Comparison of ENCODE assay signal across 8 cellular contexts in the genomic region with DNA sequence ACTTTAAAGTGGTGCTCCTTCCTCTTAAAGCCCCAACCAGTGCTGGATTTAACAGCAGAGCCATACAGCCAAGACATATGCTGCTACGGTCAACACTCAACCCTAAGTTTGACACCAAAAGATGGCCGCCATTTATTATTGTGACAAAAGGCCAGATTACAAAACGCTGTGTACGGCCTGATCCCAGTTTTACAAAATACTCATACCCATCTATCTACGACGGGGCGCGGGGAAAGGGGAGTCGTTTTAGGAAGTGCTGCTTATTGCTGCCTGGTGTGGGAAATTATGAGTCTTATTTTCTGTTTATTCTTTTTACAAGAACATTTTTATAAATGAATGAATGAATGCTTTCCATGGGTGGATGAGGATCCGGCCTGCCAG. TPM values are rescaled to one million over a fixed set of nuclear protein-coding genes. Genes with fewer than 3 reads are reported as not detected.
DNase-seq lines count a peak whose midpoint lies in the region; ATAC-seq and TF ChIP-seq lines count a peak whose summit lies in the region.

No MANE protein-coding gene starts in this region.

- H3K27me3 ChIP-seq in heart left ventricle (peaks cover 0 to 4% (median 0%) of the 10 kb centered on the region in 9 donors), skeletal muscle tissue (ENCODE audit: control insufficient read depth in 3 of 3, insufficient read depth in 3 of 3, low read length in 3 of 3) (no peaks in the 10 kb centered on the region)

- no peak for TF ChIP-seq POLR2A in heart left ventricle (IDR thresholded peaks at IDR 0.05)

- H3K4me3 ChIP-seq in heart left ventricle (peak overlapping the region; percentile 53 to 98 (median 84)), SK-N-MC (peak overlapping the region; percentile 76), fibroblast of villous mesenchyme (ENCODE audit: low read depth, low read length) (peak overlapping the region; percentile 72), skeletal muscle tissue (ENCODE audit: low read length in 3 of 3) (peak overlapping the region; percentile 68 to 77 (median 73))

- no peak for ATAC-seq in heart left ventricle
- ATAC-seq in HG03196 (IDR thresholded peaks at IDR 0.05; ENCODE audit: unreplicated experiment), result no peak

- 27 to 35% (median 35%) methylated on average over 10 of the region's 10 CpGs for WGBS in heart left ventricle, 4 donors

- TF ChIP-seq CTCF in heart left ventricle (IDR thresholded peaks at IDR 0.05), result no peak
- TF ChIP-seq CTCF in fibroblast of villous mesenchyme (IDR thresholded peaks at IDR 0.05; ENCODE audit: insufficient read depth, low read depth, low read length), result no peak

- DNase-seq in heart left ventricle (no peak), cardiac septum (ENCODE audit: low spot score) (no peak), SK-N-MC (ENCODE audit: low read depth, low spot score) (no peak), fibroblast of villous mesenchyme (ENCODE audit: low read depth) (peak; percentile 9), HuH-7.5 (ENCODE audit: low spot score) (no peak), T1000 (lab: John Stamatoyannopoulos, UW) (no peak)

- H3K9ac ChIP-seq in SK-N-MC (ENCODE audit: insufficient read length), result peak overlapping the region; percentile 76
- peak overlapping the region in 2 of 3 donors; percentile 68 to 82 for H3K9ac ChIP-seq in skeletal muscle tissue (ENCODE audit: low read depth in 1 of 3, low read length in 3 of 3)

- intact Hi-C loops in heart left ventricle (cut with DNase I), result loop anchor here in 9 of 10 donors (2.0 to 10.0 kb wide), 7 partner anchors 82 to 302 kb away; a partner anchor contains a TSS
- intact Hi-C loops in cardiac septum (cut with DNase I), result loop anchor here (2.0 kb wide), 2 partner anchors 26 to 86 kb away; no protein-coding TSS in a partner anchor

- peak overlapping the region; percentile 75 to 95 (median 90) for H3K27ac ChIP-seq in heart left ventricle
- peak overlapping the region; percentile 45; the same call in 1 of the 2 replicates for H3K27ac ChIP-seq in SK-N-MC
- peak overlapping the region; percentile 50 for H3K27ac ChIP-seq in skeletal muscle tissue (ENCODE audit: low read depth, low read length)

- H3K9me3 ChIP-seq in heart left ventricle, result no peaks in the 10 kb centered on the region
- no peaks in the 10 kb centered on the region for H3K9me3 ChIP-seq in SK-N-MC (ENCODE audit: low read depth, low read length)
- H3K9me3 ChIP-seq in skeletal muscle tissue (ENCODE audit: control insufficient read depth in 3 of 3, low read length in 3 of 3), result no peaks in the 10 kb centered on the region

- H3K36me3 ChIP-seq in heart left ventricle (peaks cover 0 to 14% (median 3%) of the 10 kb centered on the region in 9 donors), SK-N-MC (ENCODE audit: insufficient read depth, low read length) (0 out of 2 replicates have a peak, but pooled peaks cover 3% of the 10 kb centered on the region), skeletal muscle tissue (ENCODE audit: control insufficient read depth in 3 of 3, insufficient read depth in 3 of 3, low read length in 3 of 3) (peaks cover 0 to 7% (median 0%) of the 10 kb centered on the region in 3 donors)

- H3K4me1 ChIP-seq in heart left ventricle (peaks cover 0 to 17% (median 7%) of the 10 kb centered on the region in 12 donors), skeletal muscle tissue (ENCODE audit: control insufficient read depth in 3 of 3, insufficient read depth in 3 of 3, low read length in 3 of 3) (peaks cover 6 to 8% (median 7%) of the 10 kb centered on the region in 3 donors)

RNA-seq across cellular contexts. Expression of a gene that starts 0.5 kb away (rescaled TPM):
- total RNA-seq in heart left ventricle (1 to 10 TPM in 8 of 9 donors, under 1 TPM in 1; 0.69 to 6.9 (median 5.0) TPM), cardiac septum (5.4 TPM), fibroblast of villous mesenchyme (3.0 and 4.2 TPM in 2 replicates), skeletal muscle tissue (3.1 TPM)
- polyA plus RNA-seq in heart left ventricle, result 1 to 10 TPM; 2.6 to 4.2 TPM
